Comparison of ENCODE assay signal across 10 cellular contexts in the genomic region with DNA sequence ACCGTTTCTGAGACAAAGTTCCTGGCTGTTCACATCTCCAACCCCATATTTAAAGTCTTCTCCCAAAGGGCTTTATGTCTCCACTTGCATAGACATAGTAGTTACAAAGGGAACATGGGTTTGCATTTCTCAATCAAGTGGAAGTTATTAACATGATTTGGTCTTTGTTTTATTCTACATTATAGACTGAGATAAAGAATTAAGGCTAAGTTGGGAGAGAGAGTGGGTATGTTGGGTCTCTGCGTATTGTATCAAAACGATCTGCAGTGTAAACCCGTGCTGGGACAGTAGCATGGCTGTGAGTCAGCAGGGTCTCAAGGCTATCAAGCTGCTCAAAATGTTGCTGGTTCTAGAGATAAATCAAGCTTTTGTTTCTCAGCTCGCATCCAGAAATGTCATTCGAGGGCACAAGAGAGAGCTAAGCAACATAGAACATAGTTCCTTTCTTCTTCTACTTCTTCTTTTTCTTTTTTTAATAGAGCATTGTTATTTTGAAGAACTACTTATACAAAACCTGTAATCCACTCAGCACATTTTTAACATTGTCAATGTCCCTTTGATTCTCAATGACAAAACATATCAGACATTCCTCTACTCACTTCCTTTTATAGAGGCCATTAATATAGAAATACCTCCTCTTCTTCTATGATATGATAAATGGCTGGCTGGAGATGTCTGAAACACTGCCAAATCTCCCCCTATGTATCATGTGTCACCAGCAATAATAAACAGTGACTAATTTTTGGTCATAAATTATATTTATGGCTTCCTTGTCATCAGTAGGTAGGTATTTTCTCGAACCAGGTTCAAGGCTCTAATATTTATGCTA. TPM values are rescaled to one million over a fixed set of nuclear protein-coding genes. Genes with fewer than 3 reads are reported as not detected.
DNase-seq lines count a peak whose midpoint lies in the region; ATAC-seq and TF ChIP-seq lines count a peak whose summit lies in the region.
"Had no signal": no experiment of that assay in that cellular context is flagged by ENCODE, and none has a peak within 500 bp of the region (broad histone marks: within the 10 kb centered on the region; RNA-seq: fewer than 3 reads in every experiment).

No MANE protein-coding gene starts in this region.

- H3K27me3 ChIP-seq in A673 (replicated peaks; ENCODE audit: insufficient read depth, low read depth, low read length, poor library complexity) = no peaks in the 10 kb centered on the region

- intact Hi-C loops in A673 (cut with micrococcal nuclease; ENCODE audit: unreplicated experiment) = no loop called here

- TF ChIP-seq EP300 in Ishikawa (IDR thresholded peaks at IDR 0.05; ENCODE audit: borderline replicate concordance) = no peak

- CTCF ChIA-PET in A673 (lab: Charles Lee) = no interaction called here

- no peaks in the 10 kb centered on the region for H3K36me3 ChIP-seq in A673 (ENCODE audit: insufficient read depth, low read length, poor library complexity, severe bottlenecking)

- no peak overlapping the region for H3K4me3 ChIP-seq in A673 (ENCODE audit: low read depth, low read length, poor library complexity, severe bottlenecking)

- no peak for TF ChIP-seq RAD21 in Ishikawa (IDR thresholded peaks at IDR 0.05; ENCODE audit: low read depth)

- no peak for TF ChIP-seq CTCF in A673 (conservative IDR thresholded peaks at IDR 0.05; ENCODE audit: low read depth, low read length)

- no peaks in the 10 kb centered on the region for H3K9me3 ChIP-seq in A673 (ENCODE audit: low read depth, low read length, poor library complexity, severe bottlenecking)

- BruUV-seq in A673 (replicated peaks; lab: Mats Ljungman, UMichigan) = no TSS peak

- H3K4me1 ChIP-seq in A673 (ENCODE audit: insufficient read depth, low read length, poor library complexity, severe bottlenecking) = peaks cover 20% of the 10 kb centered on the region

- DNase-seq in A673 (ENCODE audit: low spot score) = peak; percentile 49
- DNase-seq in kidney glomerular epithelial cell (lab: John Stamatoyannopoulos, UW) = peak; percentile 70
- DNase-seq in activated CD4-positive, alpha-beta T cell treated with anti-CD3 and anti-CD28 coated beads, Interleukin-2, amount 50 U/mL, for 1 hour = no peak
- no peak for DNase-seq in DMS79 (lab: John Stamatoyannopoulos, UW)
- DNase-seq: H7, NCI-H1436 treated with DMSO at 0.1 percent for 48 hours had no signal

- H3K27ac ChIP-seq in A673 (ENCODE audit: low read depth, low read length, poor library complexity, severe bottlenecking) (no peak overlapping the region), angular gyrus (ENCODE audit: low read depth, low read length) (peak overlapping the region; percentile 24)

- ATAC-seq in HG02642 (IDR thresholded peaks at IDR 0.05; ENCODE audit: poor library complexity, unreplicated experiment) (no peak), GM21447 (IDR thresholded peaks at IDR 0.05; ENCODE audit: unreplicated experiment) (no peak)

- POLR2A ChIA-PET in A673 (lab: Charles Lee; ENCODE audit: low non-redundant PET) = interaction anchor here (0.6 kb wide), 1 partner anchor 60 kb away, joined by 5 read pairs; no protein-coding TSS in a partner anchor

TF ChIP-seq in Ishikawa, 13 proteins besides CTCF, POLR2A, EP300 and RAD21:
- TF ChIP-seq TCF12 (IDR thresholded peaks at IDR 0.05; ENCODE audit: low read depth) (peak; percentile 28; the same call in 1 of the 2 replicates), TEAD4 (IDR thresholded peaks at IDR 0.05) (peak; percentile 42; the same call in 1 of the 2 replicates), YY1 (IDR thresholded peaks at IDR 0.05; ENCODE audit: low read depth) (no peak), CEBPB (IDR thresholded peaks at IDR 0.05) (no peak), TAF1 (IDR thresholded peaks at IDR 0.05; ENCODE audit: low read depth) (no peak), NFIC (IDR thresholded peaks at IDR 0.05) (peak; percentile 74)
- TF ChIP-seq, protein P1, sequence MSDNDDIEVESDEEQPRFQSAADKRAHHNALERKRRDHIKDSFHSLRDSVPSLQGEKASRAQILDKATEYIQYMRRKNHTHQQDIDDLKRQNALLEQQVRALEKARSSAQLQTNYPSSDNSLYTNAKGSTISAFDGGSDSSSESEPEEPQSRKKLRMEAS (IDR thresholded peaks at IDR 0.05) = no peak
- TF ChIP-seq, protein P2, sequence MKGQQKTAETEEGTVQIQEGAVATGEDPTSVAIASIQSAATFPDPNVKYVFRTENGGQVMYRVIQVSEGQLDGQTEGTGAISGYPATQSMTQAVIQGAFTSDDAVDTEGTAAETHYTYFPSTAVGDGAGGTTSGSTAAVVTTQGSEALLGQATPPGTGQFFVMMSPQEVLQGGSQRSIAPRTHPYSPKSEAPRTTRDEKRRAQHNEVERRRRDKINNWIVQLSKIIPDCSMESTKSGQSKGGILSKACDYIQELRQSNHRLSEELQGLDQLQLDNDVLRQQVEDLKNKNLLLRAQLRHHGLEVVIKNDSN (IDR thresholded peaks at IDR 0.05) = no peak

RNA-seq across cellular contexts. Expression of a gene that starts 34.5 kb away (rescaled TPM):
- 5.2 and 7.5 TPM in 2 replicates for total RNA-seq in A673 (2021)

Comparison
In these comparisons a context has a peak if more than half of its experiments do, and no peak if none do; other contexts are left out.
1. DNase-seq: peak in A673 (single experiment) and kidney glomerular epithelial cell (single experiment); none in activated CD4-positive, alpha-beta T cell treated with anti-CD3 and anti-CD28 coated beads, Interleukin-2, amount 50 U/mL, for 1 hour (single experiment) and DMS79 (single experiment).